In the genomic region with DNA sequence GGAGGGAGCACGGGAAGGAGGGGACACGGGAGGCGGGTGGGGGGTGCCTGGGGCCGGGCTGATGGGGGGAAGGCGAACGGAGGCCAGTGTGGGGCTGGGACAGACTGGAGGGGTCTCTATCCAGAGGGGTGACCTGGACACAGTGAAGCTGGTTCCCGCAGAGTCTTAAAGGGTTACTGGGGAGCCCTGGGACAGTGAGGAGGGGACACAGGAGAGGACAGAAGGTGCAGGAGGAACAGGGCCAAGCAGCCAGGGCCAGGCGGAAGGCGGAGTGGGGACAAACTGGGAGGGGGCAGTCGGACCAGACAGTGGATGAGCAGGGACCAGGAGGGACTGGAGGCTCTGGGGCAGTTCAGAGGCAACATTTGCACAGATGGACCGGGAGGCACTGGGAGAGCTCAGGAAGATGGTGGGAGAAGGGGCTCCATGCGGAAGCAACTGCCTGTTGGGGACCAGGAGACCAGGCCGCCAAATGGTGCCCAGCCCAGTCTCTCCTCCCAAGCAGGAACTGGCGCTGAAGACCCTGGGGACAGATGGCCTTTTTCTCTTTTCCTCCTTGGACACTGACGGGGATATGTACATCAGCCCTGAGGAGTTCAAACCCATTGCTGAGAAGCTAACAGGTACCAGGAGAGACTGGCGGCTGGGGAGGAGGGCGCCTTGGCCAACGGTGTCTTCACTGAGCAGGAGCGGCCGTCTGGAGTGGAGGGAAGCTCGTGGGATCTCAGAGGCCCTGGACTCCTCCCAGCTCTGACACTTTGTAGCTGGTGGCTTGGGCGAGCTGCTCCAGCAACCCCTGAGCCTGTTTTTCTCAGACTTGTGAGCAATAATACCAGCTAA, we compare ENCODE assay signal across 1 cellular context.
TF ChIP-seq lines count a peak whose summit lies in the region.

No MANE protein-coding gene starts in this region.

TF ChIP-seq in HEK293, 187 proteins besides CTCF, POLR2A, EP300 and RAD21 (continued from another document and continues in another):
- TF ChIP-seq, protein P1, sequence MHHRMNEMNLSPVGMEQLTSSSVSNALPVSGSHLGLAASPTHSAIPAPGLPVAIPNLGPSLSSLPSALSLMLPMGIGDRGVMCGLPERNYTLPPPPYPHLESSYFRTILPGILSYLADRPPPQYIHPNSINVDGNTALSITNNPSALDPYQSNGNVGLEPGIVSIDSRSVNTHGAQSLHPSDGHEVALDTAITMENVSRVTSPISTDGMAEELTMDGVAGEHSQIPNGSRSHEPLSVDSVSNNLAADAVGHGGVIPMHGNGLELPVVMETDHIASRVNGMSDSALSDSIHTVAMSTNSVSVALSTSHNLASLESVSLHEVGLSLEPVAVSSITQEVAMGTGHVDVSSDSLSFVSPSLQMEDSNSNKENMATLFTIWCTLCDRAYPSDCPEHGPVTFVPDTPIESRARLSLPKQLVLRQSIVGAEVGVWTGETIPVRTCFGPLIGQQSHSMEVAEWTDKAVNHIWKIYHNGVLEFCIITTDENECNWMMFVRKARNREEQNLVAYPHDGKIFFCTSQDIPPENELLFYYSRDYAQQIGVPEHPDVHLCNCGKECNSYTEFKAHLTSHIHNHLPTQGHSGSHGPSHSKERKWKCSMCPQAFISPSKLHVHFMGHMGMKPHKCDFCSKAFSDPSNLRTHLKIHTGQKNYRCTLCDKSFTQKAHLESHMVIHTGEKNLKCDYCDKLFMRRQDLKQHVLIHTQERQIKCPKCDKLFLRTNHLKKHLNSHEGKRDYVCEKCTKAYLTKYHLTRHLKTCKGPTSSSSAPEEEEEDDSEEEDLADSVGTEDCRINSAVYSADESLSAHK (tag by site-specific recombination; IDR thresholded peaks at IDR 0.05): no peak
- TF ChIP-seq ZNF121 (tag by site-specific recombination; IDR thresholded peaks at IDR 0.05) (peak; percentile 73; the same call in 1 of the 2 replicates), ZNF10 (tag by site-specific recombination; IDR thresholded peaks at IDR 0.05) (no peak), KLF9 (tag by site-specific recombination; IDR thresholded peaks at IDR 0.05; ENCODE audit: low read depth) (no peak), ZNF600 (tag by site-specific recombination; IDR thresholded peaks at IDR 0.05) (no peak), ZNF843 (tag by site-specific recombination; IDR thresholded peaks at IDR 0.05) (no peak), KLF16 (tag by site-specific recombination; IDR thresholded peaks at IDR 0.05) (no peak), SP7 (tag by site-specific recombination; IDR thresholded peaks at IDR 0.05) (no peak), ZNF426 (tag by site-specific recombination; IDR thresholded peaks at IDR 0.05) (no peak), ZNF623 (tag by site-specific recombination; IDR thresholded peaks at IDR 0.05) (no peak), GLIS1 (tag by site-specific recombination; IDR thresholded peaks at IDR 0.05) (0 out of 2 replicates have a peak, but pooled peaks have one; percentile 27), GLIS2 (tag by site-specific recombination; IDR thresholded peaks at IDR 0.05) (peak; percentile 60), SCRT2 (tag by site-specific recombination; IDR thresholded peaks at IDR 0.05) (peak; percentile 41; the same call in 1 of the 2 replicates), ZNF707 (tag by site-specific recombination; IDR thresholded peaks at IDR 0.05) (no peak), GLI2 (tag by site-specific recombination; IDR thresholded peaks at IDR 0.05; ENCODE audit: borderline replicate concordance, low read depth) (no peak), HOXD13 (CRISPR knock-in tag; IDR thresholded peaks at IDR 0.05; ENCODE audit: borderline replicate concordance) (no peak), KLF1 (tag by site-specific recombination; IDR thresholded peaks at IDR 0.05) (0 out of 2 replicates have a peak, but pooled peaks have one; percentile 21), ZNF114 (tag by site-specific recombination; IDR thresholded peaks at IDR 0.05) (no peak), ZNF140 (tag by site-specific recombination; IDR thresholded peaks at IDR 0.05) (no peak), SP3 (tag by site-specific recombination; IDR thresholded peaks at IDR 0.05) (peak; percentile 47), ZNF596 (tag by site-specific recombination; IDR thresholded peaks at IDR 0.05) (no peak), ZFP69B (tag by site-specific recombination; IDR thresholded peaks at IDR 0.05) (peak; percentile 52; the same call in 1 of the 2 replicates), KLF8 (tag by site-specific recombination; IDR thresholded peaks at IDR 0.05) (no peak), OVOL3 (tag by site-specific recombination; IDR thresholded peaks at IDR 0.05) (no peak), ZFP3 (tag by site-specific recombination; IDR thresholded peaks at IDR 0.05; ENCODE audit: low read depth) (no peak)
- TF ChIP-seq, protein P2, sequence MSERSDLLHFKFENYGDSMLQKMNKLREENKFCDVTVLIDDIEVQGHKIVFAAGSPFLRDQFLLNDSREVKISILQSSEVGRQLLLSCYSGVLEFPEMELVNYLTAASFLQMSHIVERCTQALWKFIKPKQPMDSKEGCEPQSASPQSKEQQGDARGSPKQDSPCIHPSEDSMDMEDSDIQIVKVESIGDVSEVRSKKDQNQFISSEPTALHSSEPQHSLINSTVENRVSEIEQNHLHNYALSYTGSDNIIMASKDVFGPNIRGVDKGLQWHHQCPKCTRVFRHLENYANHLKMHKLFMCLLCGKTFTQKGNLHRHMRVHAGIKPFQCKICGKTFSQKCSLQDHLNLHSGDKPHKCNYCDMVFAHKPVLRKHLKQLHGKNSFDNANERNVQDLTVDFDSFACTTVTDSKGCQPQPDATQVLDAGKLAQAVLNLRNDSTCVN (tag by site-specific recombination; optimal IDR thresholded peaks at IDR 0.05): peak; percentile 38
- TF ChIP-seq, protein P3, sequence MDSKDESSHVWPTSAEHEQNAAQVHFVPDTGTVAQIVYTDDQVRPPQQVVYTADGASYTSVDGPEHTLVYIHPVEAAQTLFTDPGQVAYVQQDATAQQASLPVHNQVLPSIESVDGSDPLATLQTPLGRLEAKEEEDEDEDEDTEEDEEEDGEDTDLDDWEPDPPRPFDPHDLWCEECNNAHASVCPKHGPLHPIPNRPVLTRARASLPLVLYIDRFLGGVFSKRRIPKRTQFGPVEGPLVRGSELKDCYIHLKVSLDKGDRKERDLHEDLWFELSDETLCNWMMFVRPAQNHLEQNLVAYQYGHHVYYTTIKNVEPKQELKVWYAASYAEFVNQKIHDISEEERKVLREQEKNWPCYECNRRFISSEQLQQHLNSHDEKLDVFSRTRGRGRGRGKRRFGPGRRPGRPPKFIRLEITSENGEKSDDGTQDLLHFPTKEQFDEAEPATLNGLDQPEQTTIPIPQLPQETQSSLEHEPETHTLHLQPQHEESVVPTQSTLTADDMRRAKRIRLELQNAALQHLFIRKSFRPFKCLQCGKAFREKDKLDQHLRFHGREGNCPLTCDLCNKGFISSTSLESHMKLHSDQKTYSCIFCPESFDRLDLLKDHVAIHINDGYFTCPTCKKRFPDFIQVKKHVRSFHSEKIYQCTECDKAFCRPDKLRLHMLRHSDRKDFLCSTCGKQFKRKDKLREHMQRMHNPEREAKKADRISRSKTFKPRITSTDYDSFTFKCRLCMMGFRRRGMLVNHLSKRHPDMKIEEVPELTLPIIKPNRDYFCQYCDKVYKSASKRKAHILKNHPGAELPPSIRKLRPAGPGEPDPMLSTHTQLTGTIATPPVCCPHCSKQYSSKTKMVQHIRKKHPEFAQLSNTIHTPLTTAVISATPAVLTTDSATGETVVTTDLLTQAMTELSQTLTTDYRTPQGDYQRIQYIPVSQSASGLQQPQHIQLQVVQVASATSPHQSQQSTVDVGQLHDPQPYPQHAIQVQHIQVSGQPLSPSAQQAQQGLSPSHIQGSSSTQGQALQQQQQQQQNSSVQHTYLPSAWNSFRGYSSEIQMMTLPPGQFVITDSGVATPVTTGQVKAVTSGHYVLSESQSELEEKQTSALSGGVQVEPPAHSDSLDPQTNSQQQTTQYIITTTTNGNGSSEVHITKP (tag by site-specific recombination; IDR thresholded peaks at IDR 0.05): no peak
- TF ChIP-seq, protein P4, sequence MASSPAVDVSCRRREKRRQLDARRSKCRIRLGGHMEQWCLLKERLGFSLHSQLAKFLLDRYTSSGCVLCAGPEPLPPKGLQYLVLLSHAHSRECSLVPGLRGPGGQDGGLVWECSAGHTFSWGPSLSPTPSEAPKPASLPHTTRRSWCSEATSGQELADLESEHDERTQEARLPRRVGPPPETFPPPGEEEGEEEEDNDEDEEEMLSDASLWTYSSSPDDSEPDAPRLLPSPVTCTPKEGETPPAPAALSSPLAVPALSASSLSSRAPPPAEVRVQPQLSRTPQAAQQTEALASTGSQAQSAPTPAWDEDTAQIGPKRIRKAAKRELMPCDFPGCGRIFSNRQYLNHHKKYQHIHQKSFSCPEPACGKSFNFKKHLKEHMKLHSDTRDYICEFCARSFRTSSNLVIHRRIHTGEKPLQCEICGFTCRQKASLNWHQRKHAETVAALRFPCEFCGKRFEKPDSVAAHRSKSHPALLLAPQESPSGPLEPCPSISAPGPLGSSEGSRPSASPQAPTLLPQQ (tag by site-specific recombination; IDR thresholded peaks at IDR 0.05): peak; percentile 84
- TF ChIP-seq, protein P5, sequence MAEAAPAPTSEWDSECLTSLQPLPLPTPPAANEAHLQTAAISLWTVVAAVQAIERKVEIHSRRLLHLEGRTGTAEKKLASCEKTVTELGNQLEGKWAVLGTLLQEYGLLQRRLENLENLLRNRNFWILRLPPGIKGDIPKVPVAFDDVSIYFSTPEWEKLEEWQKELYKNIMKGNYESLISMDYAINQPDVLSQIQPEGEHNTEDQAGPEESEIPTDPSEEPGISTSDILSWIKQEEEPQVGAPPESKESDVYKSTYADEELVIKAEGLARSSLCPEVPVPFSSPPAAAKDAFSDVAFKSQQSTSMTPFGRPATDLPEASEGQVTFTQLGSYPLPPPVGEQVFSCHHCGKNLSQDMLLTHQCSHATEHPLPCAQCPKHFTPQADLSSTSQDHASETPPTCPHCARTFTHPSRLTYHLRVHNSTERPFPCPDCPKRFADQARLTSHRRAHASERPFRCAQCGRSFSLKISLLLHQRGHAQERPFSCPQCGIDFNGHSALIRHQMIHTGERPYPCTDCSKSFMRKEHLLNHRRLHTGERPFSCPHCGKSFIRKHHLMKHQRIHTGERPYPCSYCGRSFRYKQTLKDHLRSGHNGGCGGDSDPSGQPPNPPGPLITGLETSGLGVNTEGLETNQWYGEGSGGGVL (tag by site-specific recombination; IDR thresholded peaks at IDR 0.05): peak; percentile 92
- TF ChIP-seq, protein P6, sequence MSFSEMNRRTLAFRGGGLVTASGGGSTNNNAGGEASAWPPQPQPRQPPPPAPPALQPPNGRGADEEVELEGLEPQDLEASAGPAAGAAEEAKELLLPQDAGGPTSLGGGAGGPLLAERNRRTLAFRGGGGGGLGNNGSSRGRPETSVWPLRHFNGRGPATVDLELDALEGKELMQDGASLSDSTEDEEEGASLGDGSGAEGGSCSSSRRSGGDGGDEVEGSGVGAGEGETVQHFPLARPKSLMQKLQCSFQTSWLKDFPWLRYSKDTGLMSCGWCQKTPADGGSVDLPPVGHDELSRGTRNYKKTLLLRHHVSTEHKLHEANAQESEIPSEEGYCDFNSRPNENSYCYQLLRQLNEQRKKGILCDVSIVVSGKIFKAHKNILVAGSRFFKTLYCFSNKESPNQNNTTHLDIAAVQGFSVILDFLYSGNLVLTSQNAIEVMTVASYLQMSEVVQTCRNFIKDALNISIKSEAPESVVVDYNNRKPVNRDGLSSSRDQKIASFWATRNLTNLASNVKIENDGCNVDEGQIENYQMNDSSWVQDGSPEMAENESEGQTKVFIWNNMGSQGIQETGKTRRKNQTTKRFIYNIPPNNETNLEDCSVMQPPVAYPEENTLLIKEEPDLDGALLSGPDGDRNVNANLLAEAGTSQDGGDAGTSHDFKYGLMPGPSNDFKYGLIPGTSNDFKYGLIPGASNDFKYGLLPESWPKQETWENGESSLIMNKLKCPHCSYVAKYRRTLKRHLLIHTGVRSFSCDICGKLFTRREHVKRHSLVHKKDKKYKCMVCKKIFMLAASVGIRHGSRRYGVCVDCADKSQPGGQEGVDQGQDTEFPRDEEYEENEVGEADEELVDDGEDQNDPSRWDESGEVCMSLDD (tag by site-specific recombination; IDR thresholded peaks at IDR 0.05): peak; percentile 38; the same call in 1 of the 2 replicates
- TF ChIP-seq, protein P7, sequence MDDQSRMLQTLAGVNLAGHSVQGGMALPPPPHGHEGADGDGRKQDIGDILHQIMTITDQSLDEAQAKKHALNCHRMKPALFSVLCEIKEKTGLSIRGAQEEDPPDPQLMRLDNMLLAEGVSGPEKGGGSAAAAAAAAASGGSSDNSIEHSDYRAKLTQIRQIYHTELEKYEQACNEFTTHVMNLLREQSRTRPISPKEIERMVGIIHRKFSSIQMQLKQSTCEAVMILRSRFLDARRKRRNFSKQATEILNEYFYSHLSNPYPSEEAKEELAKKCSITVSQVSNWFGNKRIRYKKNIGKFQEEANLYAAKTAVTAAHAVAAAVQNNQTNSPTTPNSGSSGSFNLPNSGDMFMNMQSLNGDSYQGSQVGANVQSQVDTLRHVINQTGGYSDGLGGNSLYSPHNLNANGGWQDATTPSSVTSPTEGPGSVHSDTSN (CRISPR knock-in tag; IDR thresholded peaks at IDR 0.05): no peak
- TF ChIP-seq, protein P8, sequence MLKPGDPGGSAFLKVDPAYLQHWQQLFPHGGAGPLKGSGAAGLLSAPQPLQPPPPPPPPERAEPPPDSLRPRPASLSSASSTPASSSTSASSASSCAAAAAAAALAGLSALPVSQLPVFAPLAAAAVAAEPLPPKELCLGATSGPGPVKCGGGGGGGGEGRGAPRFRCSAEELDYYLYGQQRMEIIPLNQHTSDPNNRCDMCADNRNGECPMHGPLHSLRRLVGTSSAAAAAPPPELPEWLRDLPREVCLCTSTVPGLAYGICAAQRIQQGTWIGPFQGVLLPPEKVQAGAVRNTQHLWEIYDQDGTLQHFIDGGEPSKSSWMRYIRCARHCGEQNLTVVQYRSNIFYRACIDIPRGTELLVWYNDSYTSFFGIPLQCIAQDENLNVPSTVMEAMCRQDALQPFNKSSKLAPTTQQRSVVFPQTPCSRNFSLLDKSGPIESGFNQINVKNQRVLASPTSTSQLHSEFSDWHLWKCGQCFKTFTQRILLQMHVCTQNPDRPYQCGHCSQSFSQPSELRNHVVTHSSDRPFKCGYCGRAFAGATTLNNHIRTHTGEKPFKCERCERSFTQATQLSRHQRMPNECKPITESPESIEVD (tag by site-specific recombination; IDR thresholded peaks at IDR 0.05): no peak
- TF ChIP-seq, protein P9, sequence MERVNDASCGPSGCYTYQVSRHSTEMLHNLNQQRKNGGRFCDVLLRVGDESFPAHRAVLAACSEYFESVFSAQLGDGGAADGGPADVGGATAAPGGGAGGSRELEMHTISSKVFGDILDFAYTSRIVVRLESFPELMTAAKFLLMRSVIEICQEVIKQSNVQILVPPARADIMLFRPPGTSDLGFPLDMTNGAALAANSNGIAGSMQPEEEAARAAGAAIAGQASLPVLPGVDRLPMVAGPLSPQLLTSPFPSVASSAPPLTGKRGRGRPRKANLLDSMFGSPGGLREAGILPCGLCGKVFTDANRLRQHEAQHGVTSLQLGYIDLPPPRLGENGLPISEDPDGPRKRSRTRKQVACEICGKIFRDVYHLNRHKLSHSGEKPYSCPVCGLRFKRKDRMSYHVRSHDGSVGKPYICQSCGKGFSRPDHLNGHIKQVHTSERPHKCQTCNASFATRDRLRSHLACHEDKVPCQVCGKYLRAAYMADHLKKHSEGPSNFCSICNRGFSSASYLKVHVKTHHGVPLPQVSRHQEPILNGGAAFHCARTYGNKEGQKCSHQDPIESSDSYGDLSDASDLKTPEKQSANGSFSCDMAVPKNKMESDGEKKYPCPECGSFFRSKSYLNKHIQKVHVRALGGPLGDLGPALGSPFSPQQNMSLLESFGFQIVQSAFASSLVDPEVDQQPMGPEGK (tag by site-specific recombination; IDR thresholded peaks at IDR 0.05): peak; percentile 67
- TF ChIP-seq, protein P10, sequence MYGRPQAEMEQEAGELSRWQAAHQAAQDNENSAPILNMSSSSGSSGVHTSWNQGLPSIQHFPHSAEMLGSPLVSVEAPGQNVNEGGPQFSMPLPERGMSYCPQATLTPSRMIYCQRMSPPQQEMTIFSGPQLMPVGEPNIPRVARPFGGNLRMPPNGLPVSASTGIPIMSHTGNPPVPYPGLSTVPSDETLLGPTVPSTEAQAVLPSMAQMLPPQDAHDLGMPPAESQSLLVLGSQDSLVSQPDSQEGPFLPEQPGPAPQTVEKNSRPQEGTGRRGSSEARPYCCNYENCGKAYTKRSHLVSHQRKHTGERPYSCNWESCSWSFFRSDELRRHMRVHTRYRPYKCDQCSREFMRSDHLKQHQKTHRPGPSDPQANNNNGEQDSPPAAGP (tag by site-specific recombination; IDR thresholded peaks at IDR 0.05): no peak; the same call in 1 of the 2 replicates
